Comparison of ENCODE assay signal across 1 cellular context in the genomic region with DNA sequence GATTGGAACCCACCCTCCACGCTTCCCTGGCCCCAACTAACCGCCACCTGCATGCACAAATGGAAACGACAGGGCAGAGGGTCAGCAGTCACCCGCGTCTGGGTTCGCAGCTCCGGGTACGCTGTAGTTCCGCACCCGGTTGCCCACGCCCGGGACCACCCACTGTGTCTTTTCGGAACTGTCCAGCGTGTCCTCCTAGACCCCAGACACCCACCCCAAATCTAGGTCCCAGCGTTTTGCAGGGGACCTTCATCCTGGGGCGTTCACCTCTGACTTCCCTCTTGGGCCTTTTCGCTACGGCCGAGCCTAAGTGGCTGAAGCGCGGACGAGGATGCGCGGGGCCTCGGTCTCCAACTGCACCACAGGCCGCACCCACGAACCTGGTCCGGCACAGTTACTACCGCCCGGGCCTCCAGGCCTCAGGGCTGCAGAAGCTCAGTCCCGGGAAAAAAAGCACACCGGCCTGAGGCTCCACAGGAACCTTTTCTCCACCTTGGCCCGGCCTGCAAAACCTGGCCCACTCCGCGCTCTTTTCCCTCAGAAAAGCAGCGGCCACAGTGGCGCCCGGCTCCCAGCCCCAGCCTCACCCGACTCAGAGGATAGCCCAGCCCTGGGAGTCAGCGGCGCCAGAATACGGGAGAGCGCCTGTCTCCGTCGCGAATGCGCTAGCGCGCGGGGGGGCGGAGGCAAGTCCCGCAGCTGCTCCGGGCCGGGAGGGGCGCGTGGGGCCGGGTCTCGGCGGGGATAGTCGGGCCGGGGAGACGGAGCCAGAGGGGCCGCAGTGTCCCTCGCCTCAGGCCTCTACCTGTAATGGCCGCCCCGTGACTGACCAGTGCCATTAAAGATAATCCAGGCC.
TF ChIP-seq lines count a peak whose summit lies in the region.

ZFP30 (minus strand) TSS at position 633 of the 856 bp plus-strand sequence. CDS start 7,643 bp downstream, outside the sequence.

TF ChIP-seq in HepG2, 621 proteins besides CTCF, POLR2A, EP300 and RAD21 (continued from another document and continues in another):
- TF ChIP-seq, protein P1, sequence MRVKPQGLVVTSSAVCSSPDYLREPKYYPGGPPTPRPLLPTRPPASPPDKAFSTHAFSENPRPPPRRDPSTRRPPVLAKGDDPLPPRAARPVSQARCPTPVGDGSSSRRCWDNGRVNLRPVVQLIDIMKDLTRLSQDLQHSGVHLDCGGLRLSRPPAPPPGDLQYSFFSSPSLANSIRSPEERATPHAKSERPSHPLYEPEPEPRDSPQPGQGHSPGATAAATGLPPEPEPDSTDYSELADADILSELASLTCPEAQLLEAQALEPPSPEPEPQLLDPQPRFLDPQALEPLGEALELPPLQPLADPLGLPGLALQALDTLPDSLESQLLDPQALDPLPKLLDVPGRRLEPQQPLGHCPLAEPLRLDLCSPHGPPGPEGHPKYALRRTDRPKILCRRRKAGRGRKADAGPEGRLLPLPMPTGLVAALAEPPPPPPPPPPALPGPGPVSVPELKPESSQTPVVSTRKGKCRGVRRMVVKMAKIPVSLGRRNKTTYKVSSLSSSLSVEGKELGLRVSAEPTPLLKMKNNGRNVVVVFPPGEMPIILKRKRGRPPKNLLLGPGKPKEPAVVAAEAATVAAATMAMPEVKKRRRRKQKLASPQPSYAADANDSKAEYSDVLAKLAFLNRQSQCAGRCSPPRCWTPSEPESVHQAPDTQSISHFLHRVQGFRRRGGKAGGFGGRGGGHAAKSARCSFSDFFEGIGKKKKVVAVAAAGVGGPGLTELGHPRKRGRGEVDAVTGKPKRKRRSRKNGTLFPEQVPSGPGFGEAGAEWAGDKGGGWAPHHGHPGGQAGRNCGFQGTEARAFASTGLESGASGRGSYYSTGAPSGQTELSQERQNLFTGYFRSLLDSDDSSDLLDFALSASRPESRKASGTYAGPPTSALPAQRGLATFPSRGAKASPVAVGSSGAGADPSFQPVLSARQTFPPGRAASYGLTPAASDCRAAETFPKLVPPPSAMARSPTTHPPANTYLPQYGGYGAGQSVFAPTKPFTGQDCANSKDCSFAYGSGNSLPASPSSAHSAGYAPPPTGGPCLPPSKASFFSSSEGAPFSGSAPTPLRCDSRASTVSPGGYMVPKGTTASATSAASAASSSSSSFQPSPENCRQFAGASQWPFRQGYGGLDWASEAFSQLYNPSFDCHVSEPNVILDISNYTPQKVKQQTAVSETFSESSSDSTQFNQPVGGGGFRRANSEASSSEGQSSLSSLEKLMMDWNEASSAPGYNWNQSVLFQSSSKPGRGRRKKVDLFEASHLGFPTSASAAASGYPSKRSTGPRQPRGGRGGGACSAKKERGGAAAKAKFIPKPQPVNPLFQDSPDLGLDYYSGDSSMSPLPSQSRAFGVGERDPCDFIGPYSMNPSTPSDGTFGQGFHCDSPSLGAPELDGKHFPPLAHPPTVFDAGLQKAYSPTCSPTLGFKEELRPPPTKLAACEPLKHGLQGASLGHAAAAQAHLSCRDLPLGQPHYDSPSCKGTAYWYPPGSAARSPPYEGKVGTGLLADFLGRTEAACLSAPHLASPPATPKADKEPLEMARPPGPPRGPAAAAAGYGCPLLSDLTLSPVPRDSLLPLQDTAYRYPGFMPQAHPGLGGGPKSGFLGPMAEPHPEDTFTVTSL (CRISPR knock-in tag; IDR thresholded peaks at IDR 0.05; ENCODE audit: borderline replicate concordance), result no peak
- TF ChIP-seq ZNF362 (CRISPR knock-in tag; IDR thresholded peaks at IDR 0.05; ENCODE audit: borderline replicate concordance) (no peak), POLR2AphosphoS5 (IDR thresholded peaks at IDR 0.05; ENCODE audit: low read depth, low read length) (peak; percentile 80), HDAC6 (IDR thresholded peaks at IDR 0.05; ENCODE audit: low read depth, low read length) (no peak), CBX5 (CRISPR knock-in tag; IDR thresholded peaks at IDR 0.05; ENCODE audit: borderline replicate concordance) (no peak), ZGPAT (CRISPR knock-in tag; IDR thresholded peaks at IDR 0.05) (no peak), FOSL1 (CRISPR knock-in tag; IDR thresholded peaks at IDR 0.05; ENCODE audit: borderline replicate concordance) (no peak), ZNF75D (CRISPR knock-in tag; IDR thresholded peaks at IDR 0.05; ENCODE audit: borderline replicate concordance) (no peak), KDM1A (CRISPR knock-in tag; IDR thresholded peaks at IDR 0.05) (no peak), ATF7 (IDR thresholded peaks at IDR 0.05) (no peak), ATF7 (CRISPR knock-in tag; IDR thresholded peaks at IDR 0.05) (peak; percentile 39; the same call in 1 of the 2 replicates), ZNF776 (CRISPR knock-in tag; IDR thresholded peaks at IDR 0.05) (peak; percentile 35; the same call in 1 of the 2 replicates), TEF (CRISPR knock-in tag; IDR thresholded peaks at IDR 0.05) (no peak), ELF1 (CRISPR knock-in tag; IDR thresholded peaks at IDR 0.05) (no peak), DZIP1 (CRISPR knock-in tag; IDR thresholded peaks at IDR 0.05) (peak; percentile 39; the same call in 1 of the 2 replicates), HNF4A (CRISPR knock-in tag; IDR thresholded peaks at IDR 0.05) (no peak), ZNF251 (CRISPR knock-in tag; IDR thresholded peaks at IDR 0.05) (no peak), ZSCAN20 (CRISPR knock-in tag; IDR thresholded peaks at IDR 0.05; ENCODE audit: borderline replicate concordance) (peak; percentile 31; the same call in 1 of the 2 replicates), RBM39 (IDR thresholded peaks at IDR 0.05; ENCODE audit: low read depth, low read length, poor library complexity, severe bottlenecking) (peak; percentile 95), ZNF430 (CRISPR knock-in tag; IDR thresholded peaks at IDR 0.05) (no peak), TBP (CRISPR knock-in tag; IDR thresholded peaks at IDR 0.05) (no peak), RBFOX2 (IDR thresholded peaks at IDR 0.05; ENCODE audit: low read depth, low read length) (peak; percentile 82)
- TF ChIP-seq, protein P2, sequence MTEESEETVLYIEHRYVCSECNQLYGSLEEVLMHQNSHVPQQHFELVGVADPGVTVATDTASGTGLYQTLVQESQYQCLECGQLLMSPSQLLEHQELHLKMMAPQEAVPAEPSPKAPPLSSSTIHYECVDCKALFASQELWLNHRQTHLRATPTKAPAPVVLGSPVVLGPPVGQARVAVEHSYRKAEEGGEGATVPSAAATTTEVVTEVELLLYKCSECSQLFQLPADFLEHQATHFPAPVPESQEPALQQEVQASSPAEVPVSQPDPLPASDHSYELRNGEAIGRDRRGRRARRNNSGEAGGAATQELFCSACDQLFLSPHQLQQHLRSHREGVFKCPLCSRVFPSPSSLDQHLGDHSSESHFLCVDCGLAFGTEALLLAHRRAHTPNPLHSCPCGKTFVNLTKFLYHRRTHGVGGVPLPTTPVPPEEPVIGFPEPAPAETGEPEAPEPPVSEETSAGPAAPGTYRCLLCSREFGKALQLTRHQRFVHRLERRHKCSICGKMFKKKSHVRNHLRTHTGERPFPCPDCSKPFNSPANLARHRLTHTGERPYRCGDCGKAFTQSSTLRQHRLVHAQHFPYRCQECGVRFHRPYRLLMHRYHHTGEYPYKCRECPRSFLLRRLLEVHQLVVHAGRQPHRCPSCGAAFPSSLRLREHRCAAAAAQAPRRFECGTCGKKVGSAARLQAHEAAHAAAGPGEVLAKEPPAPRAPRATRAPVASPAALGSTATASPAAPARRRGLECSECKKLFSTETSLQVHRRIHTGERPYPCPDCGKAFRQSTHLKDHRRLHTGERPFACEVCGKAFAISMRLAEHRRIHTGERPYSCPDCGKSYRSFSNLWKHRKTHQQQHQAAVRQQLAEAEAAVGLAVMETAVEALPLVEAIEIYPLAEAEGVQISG (CRISPR knock-in tag; IDR thresholded peaks at IDR 0.05), result peak; percentile 41; the same call in 1 of the 2 replicates
- TF ChIP-seq, protein P3, sequence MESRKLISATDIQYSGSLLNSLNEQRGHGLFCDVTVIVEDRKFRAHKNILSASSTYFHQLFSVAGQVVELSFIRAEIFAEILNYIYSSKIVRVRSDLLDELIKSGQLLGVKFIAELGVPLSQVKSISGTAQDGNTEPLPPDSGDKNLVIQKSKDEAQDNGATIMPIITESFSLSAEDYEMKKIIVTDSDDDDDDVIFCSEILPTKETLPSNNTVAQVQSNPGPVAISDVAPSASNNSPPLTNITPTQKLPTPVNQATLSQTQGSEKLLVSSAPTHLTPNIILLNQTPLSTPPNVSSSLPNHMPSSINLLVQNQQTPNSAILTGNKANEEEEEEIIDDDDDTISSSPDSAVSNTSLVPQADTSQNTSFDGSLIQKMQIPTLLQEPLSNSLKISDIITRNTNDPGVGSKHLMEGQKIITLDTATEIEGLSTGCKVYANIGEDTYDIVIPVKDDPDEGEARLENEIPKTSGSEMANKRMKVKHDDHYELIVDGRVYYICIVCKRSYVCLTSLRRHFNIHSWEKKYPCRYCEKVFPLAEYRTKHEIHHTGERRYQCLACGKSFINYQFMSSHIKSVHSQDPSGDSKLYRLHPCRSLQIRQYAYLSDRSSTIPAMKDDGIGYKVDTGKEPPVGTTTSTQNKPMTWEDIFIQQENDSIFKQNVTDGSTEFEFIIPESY (CRISPR knock-in tag; IDR thresholded peaks at IDR 0.05), result no peak
- TF ChIP-seq, protein P4, sequence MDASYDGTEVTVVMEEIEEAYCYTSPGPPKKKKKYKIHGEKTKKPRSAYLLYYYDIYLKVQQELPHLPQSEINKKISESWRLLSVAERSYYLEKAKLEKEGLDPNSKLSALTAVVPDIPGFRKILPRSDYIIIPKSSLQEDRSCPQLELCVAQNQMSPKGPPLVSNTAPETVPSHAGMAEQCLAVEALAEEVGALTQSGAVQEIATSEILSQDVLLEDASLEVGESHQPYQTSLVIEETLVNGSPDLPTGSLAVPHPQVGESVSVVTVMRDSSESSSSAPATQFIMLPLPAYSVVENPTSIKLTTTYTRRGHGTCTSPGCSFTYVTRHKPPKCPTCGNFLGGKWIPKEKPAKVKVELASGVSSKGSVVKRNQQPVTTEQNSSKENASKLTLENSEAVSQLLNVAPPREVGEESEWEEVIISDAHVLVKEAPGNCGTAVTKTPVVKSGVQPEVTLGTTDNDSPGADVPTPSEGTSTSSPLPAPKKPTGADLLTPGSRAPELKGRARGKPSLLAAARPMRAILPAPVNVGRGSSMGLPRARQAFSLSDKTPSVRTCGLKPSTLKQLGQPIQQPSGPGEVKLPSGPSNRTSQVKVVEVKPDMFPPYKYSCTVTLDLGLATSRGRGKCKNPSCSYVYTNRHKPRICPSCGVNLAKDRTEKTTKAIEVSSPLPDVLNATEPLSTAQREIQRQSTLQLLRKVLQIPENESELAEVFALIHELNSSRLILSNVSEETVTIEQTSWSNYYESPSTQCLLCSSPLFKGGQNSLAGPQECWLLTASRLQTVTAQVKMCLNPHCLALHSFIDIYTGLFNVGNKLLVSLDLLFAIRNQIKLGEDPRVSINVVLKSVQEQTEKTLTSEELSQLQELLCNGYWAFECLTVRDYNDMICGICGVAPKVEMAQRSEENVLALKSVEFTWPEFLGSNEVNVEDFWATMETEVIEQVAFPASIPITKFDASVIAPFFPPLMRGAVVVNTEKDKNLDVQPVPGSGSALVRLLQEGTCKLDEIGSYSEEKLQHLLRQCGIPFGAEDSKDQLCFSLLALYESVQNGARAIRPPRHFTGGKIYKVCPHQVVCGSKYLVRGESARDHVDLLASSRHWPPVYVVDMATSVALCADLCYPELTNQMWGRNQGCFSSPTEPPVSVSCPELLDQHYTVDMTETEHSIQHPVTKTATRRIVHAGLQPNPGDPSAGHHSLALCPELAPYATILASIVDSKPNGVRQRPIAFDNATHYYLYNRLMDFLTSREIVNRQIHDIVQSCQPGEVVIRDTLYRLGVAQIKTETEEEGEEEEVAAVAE (CRISPR knock-in tag; IDR thresholded peaks at IDR 0.05; ENCODE audit: borderline replicate concordance), result 0 out of 2 replicates have a peak, but pooled peaks have one; percentile 21
- TF ChIP-seq, protein P5, sequence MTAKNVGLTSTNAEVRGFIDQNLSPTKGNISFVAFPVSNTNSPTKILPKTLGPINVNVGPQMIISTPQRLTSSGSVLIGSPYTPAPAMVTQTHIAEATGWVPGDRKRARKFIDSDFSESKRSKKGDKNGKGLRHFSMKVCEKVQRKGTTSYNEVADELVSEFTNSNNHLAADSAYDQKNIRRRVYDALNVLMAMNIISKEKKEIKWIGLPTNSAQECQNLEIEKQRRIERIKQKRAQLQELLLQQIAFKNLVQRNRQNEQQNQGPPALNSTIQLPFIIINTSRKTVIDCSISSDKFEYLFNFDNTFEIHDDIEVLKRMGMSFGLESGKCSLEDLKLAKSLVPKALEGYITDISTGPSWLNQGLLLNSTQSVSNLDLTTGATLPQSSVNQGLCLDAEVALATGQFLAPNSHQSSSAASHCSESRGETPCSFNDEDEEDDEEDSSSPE (CRISPR knock-in tag; IDR thresholded peaks at IDR 0.05), result peak; percentile 42; the same call in 1 of the 2 replicates
